8 cellular contexts compared by ENCODE assay signal in genomic region chr10:42933454-42934340, GRCh38.
DNase-seq lines count a peak whose midpoint lies in the region; ATAC-seq, FAIRE-seq and TF ChIP-seq lines count a peak whose summit lies in the region.

No MANE protein-coding gene starts in this region.

- H3K4me3 Mint-ChIP-seq in neural crest cell = peak overlapping the region; percentile 23

- H3K4me3 ChIP-seq in endothelial cell of umbilical vein (replicated peaks in 1 of 3; ENCODE audit: insufficient read depth in 1 of 3, low read depth in 1 of 3, low read length in 3 of 3) = no peak overlapping the region

- no peak for FAIRE-seq in endothelial cell of umbilical vein (lab: Jason Lieb, UNC)

- no peak for TF ChIP-seq CTCF in endothelial cell of umbilical vein (IDR thresholded peaks at IDR 0.05; ENCODE audit: extremely low read depth in 1 of 2, insufficient read depth in 1 of 2, low read depth in 1 of 2, low read length in 2 of 2)
- TF ChIP-seq CTCF in neural crest cell (conservative IDR thresholded peaks at IDR 0.05) = no peak

- H3K27ac ChIP-seq in endothelial cell of umbilical vein (ENCODE audit: insufficient read depth, low read depth, low read length) = no peak overlapping the region

- ATAC-seq in HG03108 (IDR thresholded peaks at IDR 0.05; ENCODE audit: unreplicated experiment) = no peak
- ATAC-seq in GM18861 (IDR thresholded peaks at IDR 0.05; ENCODE audit: unreplicated experiment) = no peak

- H3K9ac ChIP-seq in endothelial cell of umbilical vein (replicated peaks; ENCODE audit: extremely low read depth, insufficient read depth, low read length) = no peak overlapping the region

- H3K79me2 ChIP-seq in endothelial cell of umbilical vein (ENCODE audit: control insufficient read depth, insufficient read depth, low read length) = no peaks in the 10 kb centered on the region

- no peaks in the 10 kb centered on the region for H3K9me3 Mint-ChIP-seq in neural crest cell

- peaks cover 6 to 9% of the 10 kb centered on the region in 2 experiments for H3K27me3 ChIP-seq in endothelial cell of umbilical vein (ENCODE audit: control insufficient read depth in 2 of 2, insufficient read depth in 2 of 2, low read length in 2 of 2)

- H3K36me3 Mint-ChIP-seq in neural crest cell (ENCODE audit: low read depth) = no peaks in the 10 kb centered on the region

- CTCF ChIA-PET in endothelial cell of umbilical vein (lab: Charles Lee) = no interaction called here

- TF ChIP-seq POLR2A in endothelial cell of umbilical vein (IDR thresholded peaks at IDR 0.05; ENCODE audit: low read depth, low read length) = no peak

- H3K27me3 Mint-ChIP-seq in neural crest cell (ENCODE audit: low read depth) = peaks cover 48% of the 10 kb centered on the region

- no peaks in the 10 kb centered on the region for H3K9me3 ChIP-seq in endothelial cell of umbilical vein (replicated peaks; ENCODE audit: control insufficient read depth, insufficient read depth, low read length)

- H3K9me1 ChIP-seq in endothelial cell of umbilical vein (replicated peaks; ENCODE audit: control insufficient read depth, extremely low read depth, insufficient read depth, low read length) = no peaks in the 10 kb centered on the region

- in situ Hi-C loops in G401 (cut with HindIII; ENCODE audit: low sequenced_read_pairs) = no loop called here

- POLR2A ChIA-PET in endothelial cell of umbilical vein (lab: Charles Lee) = no interaction called here

- H2AFZ ChIP-seq in endothelial cell of umbilical vein (ENCODE audit: low read depth, low read length) = no peak overlapping the region

- no peaks in the 10 kb centered on the region for H3K4me1 ChIP-seq in endothelial cell of umbilical vein (ENCODE audit: control insufficient read depth, extremely low read depth, insufficient read depth, low read length)

- no TSS peak for BruUV-seq in endothelial cell of umbilical vein (replicated peaks; lab: Mats Ljungman, UMichigan)

- peaks cover 8% of the 10 kb centered on the region for H3K4me1 Mint-ChIP-seq in neural crest cell

- no peaks in the 10 kb centered on the region for H3K36me3 ChIP-seq in endothelial cell of umbilical vein (ENCODE audit: control insufficient read depth in 2 of 2, extremely low read depth in 1 of 2, insufficient read depth in 2 of 2, low read length in 2 of 2)

- H3K4me2 ChIP-seq in endothelial cell of umbilical vein (ENCODE audit: insufficient read depth, low read length) = no peak overlapping the region

- DNase-seq in DMS153 treated with DMSO at 0.1 percent for 48 hours (lab: John Stamatoyannopoulos, UW; ENCODE audit: unreplicated experiment) (peak; percentile 57), endothelial cell of umbilical vein (ENCODE audit: low read depth, low spot score) (peak; percentile 21), neural crest cell (ENCODE audit: low read depth, low spot score) (no peak), G401 (ENCODE audit: low spot score) (no peak), A172 (ENCODE audit: low spot score) (no peak)

- H3K27ac Mint-ChIP-seq in neural crest cell (ENCODE audit: unreplicated experiment) = no peak overlapping the region

- no peaks in the 10 kb centered on the region for H4K20me1 ChIP-seq in endothelial cell of umbilical vein (replicated peaks; ENCODE audit: control insufficient read depth, extremely low read depth, insufficient read depth, low read length)

- dilution Hi-C loops in endothelial cell of umbilical vein (cut with MboI; ENCODE audit: extremely low pct_ligation_motif_present, low sequenced_read_pairs) = no loop called here

- intact Hi-C loops in endothelial cell of umbilical vein (cut with micrococcal nuclease) = no loop called here

TF ChIP-seq in PFSK-1, 5 proteins besides CTCF, POLR2A, EP300 and RAD21:
- no peak for TF ChIP-seq TAF1 (IDR thresholded peaks at IDR 0.05; ENCODE audit: borderline replicate concordance, insufficient read depth, low read length)
- TF ChIP-seq POLR2AphosphoS5 (IDR thresholded peaks at IDR 0.05; ENCODE audit: low read depth, low read length) = no peak
- no peak for TF ChIP-seq REST (IDR thresholded peaks at IDR 0.05; ENCODE audit: insufficient read depth in 1 of 2, low read depth in 2 of 2, low read length in 2 of 2)
- peak; percentile 18 for TF ChIP-seq FOXP2 (optimal IDR thresholded peaks at IDR 0.05; ENCODE audit: borderline replicate concordance, extremely low read depth, extremely low read length, insufficient read depth)
- TF ChIP-seq SIN3A (IDR thresholded peaks at IDR 0.05; ENCODE audit: borderline replicate concordance, insufficient read depth, low read length) = no peak

TF ChIP-seq in endothelial cell of umbilical vein, 7 proteins besides CTCF, POLR2A, EP300 and RAD21:
- TF ChIP-seq EZH2 (IDR thresholded peaks at IDR 0.05; ENCODE audit: borderline replicate concordance, low read depth, low read length, severe bottlenecking) (peak; percentile 57), GATA2 (IDR thresholded peaks at IDR 0.05; ENCODE audit: insufficient read depth, insufficient read length, low read depth, low read length) (no peak)
- TF ChIP-seq, protein P1, sequence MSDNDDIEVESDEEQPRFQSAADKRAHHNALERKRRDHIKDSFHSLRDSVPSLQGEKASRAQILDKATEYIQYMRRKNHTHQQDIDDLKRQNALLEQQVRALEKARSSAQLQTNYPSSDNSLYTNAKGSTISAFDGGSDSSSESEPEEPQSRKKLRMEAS (IDR thresholded peaks at IDR 0.05; ENCODE audit: insufficient read depth, insufficient read length) = no peak

Comparison
In these comparisons a context has a peak if more than half of its experiments do, and no peak if none do; other contexts are left out.
1. DNase-seq: peak in DMS153 treated with DMSO at 0.1 percent for 48 hours (single experiment) and endothelial cell of umbilical vein (single experiment); none in neural crest cell (single experiment), G401 (single experiment) and A172 (single experiment).